Comparison of ENCODE assay signal across 13 cellular contexts in the genomic region with DNA sequence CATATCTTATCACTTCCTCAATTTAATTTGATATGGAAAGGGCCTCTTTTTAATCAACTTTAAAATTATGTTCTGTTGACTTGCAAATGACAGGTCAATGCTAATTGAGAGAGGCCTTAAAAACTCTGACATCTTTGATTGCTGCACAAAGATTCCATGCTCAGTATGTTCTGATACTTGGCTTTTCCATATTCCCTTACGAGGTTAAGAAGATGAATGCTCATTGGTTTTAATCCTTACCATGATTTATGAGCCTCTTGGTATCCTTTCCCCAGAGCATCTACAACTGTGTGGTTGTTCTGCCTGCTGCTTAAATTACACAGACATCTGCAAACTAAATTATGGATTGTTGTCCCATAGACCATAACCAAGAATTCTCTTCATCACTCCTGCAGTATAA.
A peak's percentile ranks its signal among the peaks of the same experiment; 100 is the strongest.
DNase-seq lines count a peak whose midpoint lies in the region.
"Had no signal": no experiment of that assay in that cellular context is flagged by ENCODE, and none has a peak within 500 bp of the region (broad histone marks: within the 10 kb centered on the region; RNA-seq: fewer than 3 reads in every experiment).

No MANE protein-coding gene starts in this region.

- in situ Hi-C loops in KBM-7 (cut with MboI; ENCODE audit: low pct_unique_long_range_greater_than_20kb, low sequenced_read_pairs), result no loop called here

- DNase-seq in NCI-H82 (lab: John Stamatoyannopoulos, UW), result peak; percentile 50
- no peak for DNase-seq in NCI-H82 treated with DMSO at 0.1 percent for 48 hours (lab: John Stamatoyannopoulos, UW; ENCODE audit: unreplicated experiment)
- DNase-seq in NCI-H446 treated with DMSO at 0.1 percent for 48 hours (lab: John Stamatoyannopoulos, UW), result peak; percentile 23
- peak; percentile 93 for DNase-seq in NCI-H69 (lab: John Stamatoyannopoulos, UW)
- DNase-seq in KBM-7, result no peak
- no peak for DNase-seq in D341Med (ENCODE audit: low spot score)
- DNase-seq in activated CD4-positive, alpha-beta T cell treated with anti-CD3 and anti-CD28 coated beads, Interleukin-2, amount 50 U/mL, for 4 hours, result no peak
- DNase-seq: C1 segment of cervical spinal cord; Calu3; CD4-positive, alpha-beta T cell; DMS153; DMS79 treated with DMSO at 0.1 percent for 48 hours; EL had no signal

Comparison
In these comparisons a context has a peak if more than half of its experiments do, and no peak if none do; other contexts are left out.
1. DNase-seq: peak in NCI-H82 (single experiment), NCI-H446 treated with DMSO at 0.1 percent for 48 hours (single experiment) and NCI-H69 (single experiment); none in NCI-H82 treated with DMSO at 0.1 percent for 48 hours (single experiment), KBM-7 (single experiment), D341Med (single experiment) and activated CD4-positive, alpha-beta T cell treated with anti-CD3 and anti-CD28 coated beads, Interleukin-2, amount 50 U/mL, for 4 hours (0 of 2).